ENCODE assay signal across 20 cellular contexts in the genomic region with DNA sequence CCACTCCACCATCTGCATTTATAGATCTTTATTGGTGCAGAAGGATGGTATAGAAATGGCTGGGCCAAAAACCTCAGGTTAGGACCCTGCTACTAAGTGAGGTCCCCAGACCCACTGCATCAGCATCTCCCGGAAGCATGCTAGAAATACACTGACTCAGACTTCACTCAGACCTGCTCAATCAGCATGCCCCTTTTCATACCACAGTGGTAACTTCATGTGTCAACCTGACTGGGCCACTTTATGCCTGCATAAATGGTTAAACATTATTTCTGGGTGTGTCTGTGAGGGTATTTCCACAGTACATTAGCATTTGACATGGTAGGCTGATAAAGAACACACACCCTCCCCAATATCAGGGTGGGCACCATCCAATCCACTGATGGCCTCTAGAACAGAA.
"Had no signal": no experiment of that assay in that cellular context is flagged by ENCODE, and none has a peak within 500 bp of the region (broad histone marks: within the 10 kb centered on the region; RNA-seq: fewer than 3 reads in every experiment).

No MANE protein-coding gene starts in this region.

- H3K4me3 ChIP-seq: MG63 had no signal

- FAIRE-seq: HepG2 had no signal

- H3K27ac ChIP-seq: RWPE1 had no signal

- H3K27me3 ChIP-seq: MG63 had no signal

- ATAC-seq: HepG2 had no signal

- DNase-seq: IMR-90, Karpas-422, KG1, MG63, NCI-H1092, NCI-H1105 treated with DMSO at 0.1 percent for 48 hours, NCI-H1417 treated with DMSO at 0.1 percent for 48 hours, NCI-H146, NCI-H1694 treated with DMSO at 0.1 percent for 48 hours, NCI-H1930, NCI-H2081 treated with DMSO at 0.1 percent for 48 hours, NCI-H2171, NCI-H446, NCI-H510A, NCI-H524 treated with DMSO at 0.1 percent for 48 hours, NCI-H774, SHP77, SK-N-SH had no signal

- H3K36me3 ChIP-seq: MG63 had no signal
